ENCODE assay signal across 12 cellular contexts in genomic region chr5:168916266-168916665, GRCh38.
DNase-seq lines count a peak whose midpoint lies in the region; ATAC-seq and TF ChIP-seq lines count a peak whose summit lies in the region.
"Had no signal": no experiment of that assay in that cellular context is flagged by ENCODE, and none has a peak within 500 bp of the region (broad histone marks: within the 10 kb centered on the region; RNA-seq: fewer than 3 reads in every experiment).

No MANE protein-coding gene starts in this region.

- TF ChIP-seq CTCF in RWPE2 (IDR thresholded peaks at IDR 0.05; ENCODE audit: poor library complexity, severe bottlenecking) (no peak), heart right ventricle (IDR thresholded peaks at IDR 0.05) (no peak), omental fat pad (IDR thresholded peaks at IDR 0.05) (no peak)

- H3K36me3 ChIP-seq in ACC112 (ENCODE audit: insufficient read depth, low read length) (no peaks in the 10 kb centered on the region), RWPE2 (ENCODE audit: low read depth) (no peaks in the 10 kb centered on the region), heart right ventricle (no peaks in the 10 kb centered on the region)

- WGBS in heart right ventricle, 2 donors = 45 to 54% methylated on average over 5 of the region's 5 CpGs

- H2AFZ ChIP-seq in ACC112 (ENCODE audit: low read length, unreplicated experiment) = no peak overlapping the region

- H3K9me3 ChIP-seq in RWPE2 (ENCODE audit: severe bottlenecking) = no peaks in the 10 kb centered on the region
- no peaks in the 10 kb centered on the region for H3K9me3 ChIP-seq in heart right ventricle

- H3K4me3 ChIP-seq in ACC112 (ENCODE audit: low read depth, low read length) = no peak overlapping the region
- no peak overlapping the region for H3K4me3 ChIP-seq in RWPE2 (ENCODE audit: severe bottlenecking)
- no peak overlapping the region for H3K4me3 ChIP-seq in heart right ventricle
- H3K4me3 ChIP-seq: lung had no signal

- H3K79me2 ChIP-seq in ACC112 (ENCODE audit: control insufficient read depth, insufficient read depth, low read length, unreplicated experiment) = no peaks in the 10 kb centered on the region

- H3K4me1 ChIP-seq in ACC112 (ENCODE audit: control insufficient read depth, insufficient read depth, low read length, unreplicated experiment) = peaks cover 14% of the 10 kb centered on the region
- H3K4me1 ChIP-seq in RWPE2 (ENCODE audit: insufficient read depth, poor library complexity, severe bottlenecking) = peaks cover 10% of the 10 kb centered on the region
- peaks cover 0 to 9% (median 0%) of the 10 kb centered on the region in 9 donors for H3K4me1 ChIP-seq in heart right ventricle

- no peaks in the 10 kb centered on the region for H3K9me3 Mint-ChIP-seq in activated T-helper 17 cell treated with anti-CD3 and anti-CD28 coated beads, Interleukin-2, amount 50 U/mL, for 72 hours

- H3K27ac ChIP-seq in ACC112 (ENCODE audit: low read depth, low read length) (peak overlapping the region; percentile 7; the same call in 1 of the 2 replicates), RWPE2 (ENCODE audit: poor library complexity, severe bottlenecking) (no peak overlapping the region), heart right ventricle (no peak overlapping the region)

- ATAC-seq in RWPE2 (ENCODE audit: low read depth) = peak; percentile 36; the same call in 1 of the 3 replicates
- ATAC-seq in heart right ventricle = peak; percentile 44 to 88 (median 66)
- ATAC-seq in omental fat pad (ENCODE audit: low FRiP score) = peak; percentile 90
- no peak for ATAC-seq in GM21381 (IDR thresholded peaks at IDR 0.05; ENCODE audit: unreplicated experiment)
- ATAC-seq in activated T-helper 17 cell treated with anti-CD3 and anti-CD28 coated beads, Interleukin-2, amount 50 U/mL, for 72 hours (replicated peaks) = no peak

- no peaks in the 10 kb centered on the region for H3K4me1 Mint-ChIP-seq in activated T-helper 17 cell treated with anti-CD3 and anti-CD28 coated beads, Interleukin-2, amount 50 U/mL, for 72 hours

- H3K27ac Mint-ChIP-seq in activated T-helper 17 cell treated with anti-CD3 and anti-CD28 coated beads, Interleukin-2, amount 50 U/mL, for 72 hours = no peak overlapping the region

- H3K27me3 ChIP-seq in ACC112 (ENCODE audit: insufficient read depth, low read length) (no peaks in the 10 kb centered on the region), RWPE2 (ENCODE audit: insufficient read depth, poor library complexity, severe bottlenecking) (no peaks in the 10 kb centered on the region), heart right ventricle (peaks cover 0 to 14% (median 5%) of the 10 kb centered on the region in 7 donors)

- DNase-seq in RWPE2 (ENCODE audit: low spot score) (no peak), heart right ventricle (peak in 1 of 2 donors; percentile 30), omental fat pad (ENCODE audit: low spot score) (no peak), inferior parietal cortex (ENCODE audit: extremely low spot score) (no peak), NCI-H1694 treated with DMSO at 0.1 percent for 48 hours (lab: John Stamatoyannopoulos, UW) (no peak)
- DNase-seq: activated CD8-positive, alpha-beta memory T cell treated with anti-CD3 and anti-CD28 coated beads for 24 hours; activated naive CD4-positive, alpha-beta T cell treated with anti-CD3 and anti-CD28 coated beads, Interleukin-2, amount 50 U/mL, for 16 hours; DMS153 had no signal

- H3K36me3 Mint-ChIP-seq in activated T-helper 17 cell treated with anti-CD3 and anti-CD28 coated beads, Interleukin-2, amount 50 U/mL, for 72 hours (ENCODE audit: low read depth) = no peaks in the 10 kb centered on the region

- peaks cover 42% of the 10 kb centered on the region for H3K27me3 Mint-ChIP-seq in activated T-helper 17 cell treated with anti-CD3 and anti-CD28 coated beads, Interleukin-2, amount 50 U/mL, for 72 hours

- intact Hi-C loops in heart right ventricle (cut with DNase I) = no loop called here

- no peak overlapping the region for H3K4me3 Mint-ChIP-seq in activated T-helper 17 cell treated with anti-CD3 and anti-CD28 coated beads, Interleukin-2, amount 50 U/mL, for 72 hours

Comparison
In these comparisons a context has a peak if more than half of its experiments do, and no peak if none do; other contexts are left out.
1. ATAC-seq: peak in RWPE2 (single experiment), heart right ventricle (8 of 8) and omental fat pad (single experiment); none in GM21381 (single experiment) and activated T-helper 17 cell treated with anti-CD3 and anti-CD28 coated beads, Interleukin-2, amount 50 U/mL, for 72 hours (single experiment).